ENCODE assay signal across 17 cellular contexts in the genomic region with DNA sequence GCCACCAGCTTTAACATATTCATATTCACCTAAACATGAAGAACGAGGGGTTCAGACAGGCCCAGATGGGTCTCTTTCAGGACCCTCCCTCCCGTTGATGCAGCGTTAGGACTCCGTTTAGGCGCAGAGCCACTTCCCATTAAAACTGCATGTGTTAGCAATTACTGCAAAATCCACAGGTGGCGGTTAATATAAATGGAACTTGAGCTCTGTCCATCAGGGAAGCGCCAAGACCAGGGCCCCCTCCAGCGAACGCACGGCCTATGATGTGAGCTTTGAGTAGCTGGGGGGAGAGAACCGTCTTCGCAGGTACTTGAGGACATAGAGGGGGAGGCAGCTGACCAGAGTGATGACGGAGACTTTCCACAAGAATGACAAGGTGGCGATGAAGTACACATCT.
"Had no signal": no experiment of that assay in that cellular context is flagged by ENCODE, and none has a peak within 500 bp of the region (broad histone marks: within the 10 kb centered on the region; RNA-seq: fewer than 3 reads in every experiment).

No MANE protein-coding gene starts in this region.

- FAIRE-seq: frontal cortex, islet of Langerhans had no signal

- H3K4me2 ChIP-seq: neural progenitor cell had no signal

- H3K9ac ChIP-seq: neural progenitor cell had no signal

- H3K4me3 Mint-ChIP-seq: effector memory CD8-positive, alpha-beta T cell; naive thymus-derived CD8-positive, alpha-beta T cell; neural progenitor cell had no signal

- DNase-seq: effector memory CD8-positive, alpha-beta T cell; heart right ventricle; hypothalamus; kidney glomerular epithelial cell; mucosa of descending colon; naive thymus-derived CD8-positive, alpha-beta T cell; nucleus accumbens; ovary; right cardiac atrium; stimulated activated CD4-positive, alpha-beta T cell treated with anti-CD3 and anti-CD28 coated beads, Interleukin-2, amount 100 ng/mL, for 48 hours; stimulated activated naive CD8-positive, alpha-beta T cell treated with anti-CD3 and anti-CD28 coated beads, Interleukin-15, Interleukin-2, amounts not matched to agents 100 U/mL and 50 U/mL, for 24 hours; testis had no signal

- H3K27me3 ChIP-seq: heart right ventricle, neural progenitor cell, ovary, testis, tibial nerve had no signal

- H3K4me3 ChIP-seq: heart right ventricle, mucosa of descending colon, neural progenitor cell, ovary, smooth muscle cell, testis, tibial nerve had no signal

- H3K4me1 ChIP-seq: heart right ventricle, testis, tibial nerve had no signal

- H3K36me3 ChIP-seq: neural progenitor cell, ovary had no signal

- H3K27ac ChIP-seq: heart right ventricle, neural progenitor cell, ovary, testis, tibial nerve had no signal

- ATAC-seq: effector memory CD8-positive, alpha-beta T cell; heart right ventricle; mucosa of descending colon; naive thymus-derived CD8-positive, alpha-beta T cell; stimulated activated naive CD8-positive, alpha-beta T cell treated with anti-CD3 and anti-CD28 coated beads, Interleukin-15, Interleukin-2, amounts not matched to agents 100 U/mL and 50 U/mL, for 24 hours had no signal

- H3K9me3 Mint-ChIP-seq: effector memory CD8-positive, alpha-beta T cell; naive thymus-derived CD8-positive, alpha-beta T cell; neural progenitor cell had no signal

- H3K9me3 ChIP-seq: heart right ventricle, mucosa of descending colon, ovary, testis, tibial nerve had no signal

- H3K27ac Mint-ChIP-seq: effector memory CD8-positive, alpha-beta T cell; naive thymus-derived CD8-positive, alpha-beta T cell had no signal

- H3K36me3 Mint-ChIP-seq: naive thymus-derived CD8-positive, alpha-beta T cell had no signal

- H2AFZ ChIP-seq: neural progenitor cell had no signal
